In genomic region chr16:75618782-75619181, GRCh38 we compare ENCODE assay signal across 24 cellular contexts. TPM values are rescaled to one million over a fixed set of nuclear protein-coding genes. Genes with fewer than 3 reads are reported as not detected.
"Had no signal": no experiment of that assay in that cellular context is flagged by ENCODE, and none has a peak within 500 bp of the region (broad histone marks: within the 10 kb centered on the region; RNA-seq: fewer than 3 reads in every experiment).

No MANE protein-coding gene starts in this region.

- H3K4me3 ChIP-seq: MG63, SK-N-MC had no signal

- H3K27ac Mint-ChIP-seq: activated CD4-positive, alpha-beta memory T cell treated with anti-CD3 and anti-CD28 coated beads for 36 hours; activated CD4-positive, alpha-beta T cell treated with anti-CD3 and anti-CD28 coated beads, Interleukin-2, amount 10 ng/mL, durations not matched to agents 24 days and 14 days; activated naive CD4-positive, alpha-beta T cell treated with anti-CD3 and anti-CD28 coated beads, Interleukin-2, amount 50 U/mL, for 72 hours; activated T-helper 1 cell treated with anti-CD3 and anti-CD28 coated beads, Interleukin-12 subunit alpha, Interleukin-12 subunit beta, Interleukin-2, Interleukin-4 antibody, amounts not matched to agents 30 ng/mL and 10 ng/mL and 1 ng/mL, durations not matched to agents 14 hours and 24 hours and 36 hours; WTC11 had no signal

- ATAC-seq: activated naive CD4-positive, alpha-beta T cell treated with anti-CD3 and anti-CD28 coated beads, Interleukin-2, amount 50 U/mL, for 72 hours; Panc1; Right ventricle myocardium inferior; WTC11 had no signal

- DNase-seq: activated CD4-positive, alpha-beta memory T cell treated with anti-CD3 and anti-CD28 coated beads for 36 hours; activated CD4-positive, alpha-beta T cell treated with anti-CD3 and anti-CD28 coated beads, Interleukin-2, amount 10 ng/mL, durations not matched to agents 24 days and 14 days; activated CD4-positive, CD25-positive, alpha-beta regulatory T cell treated with anti-CD3 and anti-CD28 coated beads, Interleukin-2, amount 50 U/mL, for 72 hours; activated CD8-positive, alpha-beta memory T cell treated with anti-CD3 and anti-CD28 coated beads, Interleukin-2, amount 50 U/mL, for 4 hours; activated effector memory CD4-positive, alpha-beta T cell treated with Interleukin-2 at 50 U/mL for 16 hours; activated naive CD4-positive, alpha-beta T cell treated with Interleukin-2 at 50 U/mL for 16 hours; caudate nucleus; MG63; NCI-H1105; NCI-H1436; NCI-H187; NCI-H2081; NCI-H510A treated with DMSO at 0.1 percent for 48 hours; NCI-H69; NK-92 treated with Interleukin-12 subunit alpha and Interleukin-12 subunit beta, amount 100 ng/mL, for 24 hours; OCI-M1; RPMI8226 had no signal

- H3K4me3 Mint-ChIP-seq: activated CD4-positive, alpha-beta memory T cell treated with anti-CD3 and anti-CD28 coated beads for 36 hours; activated CD4-positive, alpha-beta T cell treated with anti-CD3 and anti-CD28 coated beads, Interleukin-2, amount 10 ng/mL, durations not matched to agents 24 days and 14 days; activated T-helper 1 cell treated with anti-CD3 and anti-CD28 coated beads, Interleukin-12 subunit alpha, Interleukin-12 subunit beta, Interleukin-2, Interleukin-4 antibody, amounts not matched to agents 30 ng/mL and 10 ng/mL and 1 ng/mL, durations not matched to agents 14 hours and 24 hours and 36 hours; WTC11 had no signal

- H3K27me3 ChIP-seq: MG63 had no signal

- H3K27me3 Mint-ChIP-seq: activated CD4-positive, alpha-beta memory T cell treated with anti-CD3 and anti-CD28 coated beads for 36 hours; activated CD4-positive, alpha-beta T cell treated with anti-CD3 and anti-CD28 coated beads, Interleukin-2, amount 10 ng/mL, durations not matched to agents 24 days and 14 days had no signal

- H3K9me3 ChIP-seq: MG63 had no signal

- H3K9me3 Mint-ChIP-seq: activated CD4-positive, alpha-beta memory T cell treated with anti-CD3 and anti-CD28 coated beads for 36 hours; activated CD4-positive, alpha-beta T cell treated with anti-CD3 and anti-CD28 coated beads, Interleukin-2, amount 10 ng/mL, durations not matched to agents 24 days and 14 days; activated naive CD4-positive, alpha-beta T cell treated with anti-CD3 and anti-CD28 coated beads, Interleukin-2, amount 50 U/mL, for 72 hours; activated T-helper 1 cell treated with anti-CD3 and anti-CD28 coated beads, Interleukin-12 subunit alpha, Interleukin-12 subunit beta, Interleukin-2, Interleukin-4 antibody, amounts not matched to agents 30 ng/mL and 10 ng/mL and 1 ng/mL, durations not matched to agents 14 hours and 24 hours and 36 hours; WTC11 had no signal

- H3K27ac ChIP-seq: SK-N-MC had no signal

RNA-seq across cellular contexts. Expression of gene CPHXL2, which starts 58.0 kb away (rescaled TPM):
- total RNA-seq: activated CD4-positive, alpha-beta memory T cell treated with anti-CD3 and anti-CD28 coated beads for 36 hours; activated CD4-positive, alpha-beta T cell treated with anti-CD3 and anti-CD28 coated beads, Interleukin-2, amount 10 ng/mL, durations not matched to agents 24 days and 14 days; activated naive CD4-positive, alpha-beta T cell treated with anti-CD3 and anti-CD28 coated beads, Interleukin-2, amount 50 U/mL, for 72 hours; activated T-helper 1 cell treated with anti-CD3 and anti-CD28 coated beads, Interleukin-12 subunit alpha, Interleukin-12 subunit beta, Interleukin-2, Interleukin-4 antibody, amounts not matched to agents 30 ng/mL and 10 ng/mL and 1 ng/mL, durations not matched to agents 14 hours and 24 hours and 36 hours; Right ventricle myocardium inferior; T-helper 1 cell treated with Interleukin-12 subunit alpha and Interleukin-12 subunit beta and Interleukin-4 antibody, amounts not matched to agents 30 ng/mL and 1 ng/mL, for 36 hours; WTC11 had no signal
